In the genomic region with DNA sequence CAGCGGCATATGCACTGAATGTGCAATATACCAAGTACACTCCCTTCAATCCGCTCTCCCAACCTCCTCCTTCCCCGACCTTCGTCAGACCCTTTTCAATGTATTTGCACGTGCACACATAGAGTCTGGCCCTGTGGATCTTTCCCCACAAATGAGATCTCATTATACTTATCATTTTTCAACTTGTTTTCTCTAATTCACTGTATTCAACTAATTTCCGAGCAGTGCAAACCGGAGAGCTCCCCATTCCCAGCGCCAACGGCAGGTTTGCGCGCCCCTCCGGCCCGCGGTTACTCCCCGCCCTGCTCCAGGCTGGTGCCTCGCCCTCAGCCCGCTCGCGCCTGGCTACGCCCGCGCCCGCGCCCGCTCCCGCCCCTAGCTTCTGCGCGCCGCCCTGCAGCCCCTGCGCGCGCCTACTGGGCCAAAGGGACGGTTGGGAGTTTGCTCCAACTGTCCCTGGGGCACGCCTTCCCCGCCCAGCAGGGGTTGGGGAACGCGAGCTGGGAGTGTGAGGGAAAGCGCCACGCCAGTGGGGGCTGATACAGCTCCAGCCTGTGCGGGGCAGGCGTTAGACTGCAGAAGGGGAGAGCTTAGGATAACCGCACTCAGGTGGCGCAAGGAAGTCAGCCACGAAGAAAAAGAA, we compare ENCODE assay signal across 8 cellular contexts. TPM values are rescaled to one million over a fixed set of nuclear protein-coding genes. Genes with fewer than 3 reads are reported as not detected.
DNase-seq lines count a peak whose midpoint lies in the region; ATAC-seq and TF ChIP-seq lines count a peak whose summit lies in the region.

No MANE protein-coding gene starts in this region.

- H3K79me2 ChIP-seq in GM23338 (replicated peaks; ENCODE audit: insufficient read depth) = no peaks in the 10 kb centered on the region

- H3K4me1 Mint-ChIP-seq in GM23338 = peaks cover 28% of the 10 kb centered on the region; the same call in 2 of the 3 replicates
- peaks cover 45% of the 10 kb centered on the region for H3K4me1 Mint-ChIP-seq in activated naive CD8-positive, alpha-beta T cell treated with anti-CD3 and anti-CD28 coated beads, Interleukin-2, amount 50 U/mL, for 24 hours

- H3K36me3 Mint-ChIP-seq in GM23338 (ENCODE audit: low read depth) = no peaks in the 10 kb centered on the region
- H3K36me3 Mint-ChIP-seq in activated naive CD8-positive, alpha-beta T cell treated with anti-CD3 and anti-CD28 coated beads, Interleukin-2, amount 50 U/mL, for 24 hours (ENCODE audit: low read depth) = no peaks in the 10 kb centered on the region

- no peaks in the 10 kb centered on the region for H3K36me3 ChIP-seq in GM23338 (ENCODE audit: insufficient read depth)

- DNase-seq in A172 (ENCODE audit: low spot score) (peak; percentile 66), GM23338 (ENCODE audit: low spot score) (peak; percentile 93), NCI-H69 (lab: John Stamatoyannopoulos, UW) (peak; percentile 99), SKM-1 (lab: John Stamatoyannopoulos, UW; ENCODE audit: unreplicated experiment) (no peak), NCI-H2107 treated with DMSO at 0.1 percent for 48 hours (lab: John Stamatoyannopoulos, UW; ENCODE audit: unreplicated experiment) (no peak)
- DNase-seq in activated naive CD8-positive, alpha-beta T cell treated with anti-CD3 and anti-CD28 coated beads, Interleukin-2, amount 50 U/mL, for 24 hours = peak; percentile 36
- peak; percentile 12 to 17 for DNase-seq in stimulated activated CD4-positive, alpha-beta T cell treated with anti-CD3 and anti-CD28 coated beads, Interleukin-2, amount 100 ng/mL, for 48 hours

- H2AFZ ChIP-seq in GM23338 = peak overlapping the region; percentile 93

- no peak overlapping the region for H3K27ac Mint-ChIP-seq in GM23338
- no peak overlapping the region for H3K27ac Mint-ChIP-seq in activated naive CD8-positive, alpha-beta T cell treated with anti-CD3 and anti-CD28 coated beads, Interleukin-2, amount 50 U/mL, for 24 hours

- peaks cover 94% of the 10 kb centered on the region for H3K27me3 ChIP-seq in GM23338 (ENCODE audit: insufficient read depth)

- ATAC-seq in GM23338 = peak; percentile 90
- ATAC-seq in activated naive CD8-positive, alpha-beta T cell treated with anti-CD3 and anti-CD28 coated beads, Interleukin-2, amount 50 U/mL, for 24 hours = peak; percentile 11

- no peaks in the 10 kb centered on the region for H3K9me2 ChIP-seq in GM23338 (ENCODE audit: insufficient read depth)

- peaks cover 62% of the 10 kb centered on the region for H3K27me3 Mint-ChIP-seq in GM23338 (ENCODE audit: insufficient read depth, low read depth, poor library complexity)
- H3K27me3 Mint-ChIP-seq in activated naive CD8-positive, alpha-beta T cell treated with anti-CD3 and anti-CD28 coated beads, Interleukin-2, amount 50 U/mL, for 24 hours = peaks cover 83% of the 10 kb centered on the region

- TF ChIP-seq CTCF in GM23338 (conservative IDR thresholded peaks at IDR 0.05; ENCODE audit: low read depth in 2 of 2) = no peak

- H3F3A ChIP-seq in GM23338 (replicated peaks; ENCODE audit: low read depth) = 0 out of 2 replicates have a peak, but pooled peaks cover 3% of the 10 kb centered on the region

- H3K4me2 ChIP-seq in GM23338 = peak overlapping the region; percentile 89

- H3K27ac ChIP-seq in GM23338 (ENCODE audit: low read depth) = no peak overlapping the region

- no peaks in the 10 kb centered on the region for H3K9me3 ChIP-seq in iPS-18c (ENCODE audit: control insufficient read depth, insufficient read depth, low read length)

- H3K4me1 ChIP-seq in GM23338 (ENCODE audit: insufficient read depth) = peaks cover 14% of the 10 kb centered on the region; the same call in 1 of the 2 replicates

- peaks cover 15% of the 10 kb centered on the region; the same call in 1 of the 2 replicates for H4K20me1 ChIP-seq in GM23338 (replicated peaks; ENCODE audit: insufficient read depth)

- H3K9me3 Mint-ChIP-seq in GM23338 = no peaks in the 10 kb centered on the region
- no peaks in the 10 kb centered on the region for H3K9me3 Mint-ChIP-seq in activated naive CD8-positive, alpha-beta T cell treated with anti-CD3 and anti-CD28 coated beads, Interleukin-2, amount 50 U/mL, for 24 hours

- H3K4me3 ChIP-seq in GM23338 (peak overlapping the region; percentile 67), iPS-18c (ENCODE audit: insufficient read depth, low read depth, low read length) (peak overlapping the region; percentile 37; the same call in 1 of the 2 replicates)

- H3K4me3 Mint-ChIP-seq in GM23338 = peak overlapping the region; percentile 77
- peak overlapping the region; percentile 57 for H3K4me3 Mint-ChIP-seq in activated naive CD8-positive, alpha-beta T cell treated with anti-CD3 and anti-CD28 coated beads, Interleukin-2, amount 50 U/mL, for 24 hours

TF ChIP-seq in GM23338, 12 proteins besides CTCF, POLR2A, EP300 and RAD21:
- TF ChIP-seq EZH2phosphoT487 (IDR thresholded peaks at IDR 0.05; ENCODE audit: unreplicated experiment) = no peak
- peak; percentile 69 for TF ChIP-seq EZH2 (IDR thresholded peaks at IDR 0.05; ENCODE audit: low read depth, unreplicated experiment)

RNA-seq across cellular contexts. Expression of a gene that starts 3.3 kb away (rescaled TPM):
- total RNA-seq in A172 (2014; rRNA removed; shearing (Covaris generic)) = 0.07 TPM in 1 of 2 replicates, not detected in the other
- total RNA-seq in GM23338 (2014; rRNA removed; shearing (Covaris generic)) = not detected in 2 replicates
- not detected in 2 replicates for polyA plus RNA-seq in GM23338 (2016; fragmentation: Nextera tagmentation; extraction: Ambion mirVana)

RNA-seq across cellular contexts. Expression of a gene that starts 16.3 kb away (rescaled TPM):
- total RNA-seq in A172 (2014; rRNA removed; shearing (Covaris generic)) = 112 and 132 TPM in 2 replicates
- 52.1 and 64.4 TPM in 2 replicates for total RNA-seq in GM23338 (2014; rRNA removed; shearing (Covaris generic))
- 59.1 and 66.1 TPM in 2 replicates for polyA plus RNA-seq in GM23338 (2016; fragmentation: Nextera tagmentation; extraction: Ambion mirVana)

RNA-seq across cellular contexts. Expression of a gene that starts 50.8 kb away (rescaled TPM):
- 0.48 and 1.3 TPM in 2 replicates for total RNA-seq in A172 (2014; rRNA removed; shearing (Covaris generic))
- total RNA-seq in GM23338 (2014; rRNA removed; shearing (Covaris generic)) = 0.12 TPM in 1 of 2 replicates, not detected in the other
- polyA plus RNA-seq in GM23338 (2016; fragmentation: Nextera tagmentation; extraction: Ambion mirVana) = not detected in 2 replicates

RNA-seq across cellular contexts. Expression of a gene that starts 57.1 kb away (rescaled TPM):
- total RNA-seq in A172 (2014; rRNA removed; shearing (Covaris generic)) = 4.1 and 4.9 TPM in 2 replicates
- not detected in 2 replicates for total RNA-seq in GM23338 (2014; rRNA removed; shearing (Covaris generic))
- polyA plus RNA-seq in GM23338 (2016; fragmentation: Nextera tagmentation; extraction: Ambion mirVana) = 0.21 TPM in 1 of 2 replicates, not detected in the other

Comparison
In these comparisons a context has a peak if more than half of its experiments do, and no peak if none do; other contexts are left out.
1. DNase-seq: peak in A172 (single experiment), GM23338 (single experiment), NCI-H69 (single experiment), activated naive CD8-positive, alpha-beta T cell treated with anti-CD3 and anti-CD28 coated beads, Interleukin-2, amount 50 U/mL, for 24 hours (single experiment) and stimulated activated CD4-positive, alpha-beta T cell treated with anti-CD3 and anti-CD28 coated beads, Interleukin-2, amount 100 ng/mL, for 48 hours (2 of 2); none in SKM-1 (single experiment) and NCI-H2107 treated with DMSO at 0.1 percent for 48 hours (single experiment).